16 cellular contexts compared by ENCODE assay signal in the genomic region with DNA sequence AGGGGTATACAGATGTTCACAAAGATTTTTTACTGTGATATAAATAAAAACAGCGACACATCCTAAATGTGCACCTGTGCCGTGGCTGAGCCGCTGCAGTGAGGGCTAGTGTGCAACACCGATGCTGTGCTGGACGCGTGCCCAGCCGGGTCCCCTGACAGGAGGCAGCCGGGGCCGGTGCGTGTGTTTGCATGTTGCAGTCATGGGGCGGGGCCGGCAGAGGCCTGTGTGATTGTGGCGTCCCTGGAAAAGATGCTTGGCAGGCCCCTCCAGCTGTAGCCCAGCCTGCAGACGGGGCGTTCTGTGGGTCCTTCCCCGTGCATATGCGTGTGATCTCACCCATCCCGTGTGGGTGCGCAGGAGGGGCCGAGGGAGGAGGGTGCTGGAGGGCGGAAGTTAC. TPM values are rescaled to one million over a fixed set of nuclear protein-coding genes. Genes with fewer than 3 reads are reported as not detected.
A peak's percentile ranks its signal among the peaks of the same experiment; 100 is the strongest.
DNase-seq lines count a peak whose midpoint lies in the region; ATAC-seq and TF ChIP-seq lines count a peak whose summit lies in the region.
"Had no signal": no experiment of that assay in that cellular context is flagged by ENCODE, and none has a peak within 500 bp of the region (broad histone marks: within the 10 kb centered on the region; RNA-seq: fewer than 3 reads in every experiment).

No MANE protein-coding gene starts in this region.

- H3K4me1 Mint-ChIP-seq in glutamatergic neuron (ENCODE audit: low read depth, unreplicated experiment), result peaks cover 38% of the 10 kb centered on the region
- H3K4me1 Mint-ChIP-seq in activated T-helper 1 cell treated with anti-CD3 and anti-CD28 coated beads, Interleukin-12 subunit alpha, Interleukin-12 subunit beta, Interleukin-2, Interleukin-4 antibody, amounts not matched to agents 30 ng/mL and 10 ng/mL and 1 ng/mL, durations not matched to agents 14 hours and 24 hours and 36 hours (ENCODE audit: low read depth), result no peaks in the 10 kb centered on the region
- H3K4me1 Mint-ChIP-seq: activated naive CD4-positive, alpha-beta T cell treated with anti-CD3 and anti-CD28 coated beads, Interleukin-2, amount 50 U/mL, for 24 hours had no signal

- H3K27ac ChIP-seq in left ventricle myocardium inferior (replicated peaks), result no peak overlapping the region
- H3K27ac ChIP-seq: epithelial cell of prostate, parathyroid adenoma had no signal

- H3K27ac Mint-ChIP-seq in glutamatergic neuron (ENCODE audit: unreplicated experiment), result peak overlapping the region; percentile 53
- H3K27ac Mint-ChIP-seq in activated T-helper 1 cell treated with anti-CD3 and anti-CD28 coated beads, Interleukin-12 subunit alpha, Interleukin-12 subunit beta, Interleukin-2, Interleukin-4 antibody, amounts not matched to agents 30 ng/mL and 10 ng/mL and 1 ng/mL, durations not matched to agents 14 hours and 24 hours and 36 hours, result no peak overlapping the region
- H3K27ac Mint-ChIP-seq: activated naive CD4-positive, alpha-beta T cell treated with anti-CD3 and anti-CD28 coated beads, Interleukin-2, amount 50 U/mL, for 24 hours had no signal

- DNase-seq in left ventricle myocardium inferior (peak; percentile 44), cardiac septum (ENCODE audit: low spot score) (no peak), NCI-H510A (lab: John Stamatoyannopoulos, UW) (peak; percentile 83), glutamatergic neuron (no peak)
- DNase-seq in activated T-helper 1 cell treated with anti-CD3 and anti-CD28 coated beads, Interleukin-12 subunit alpha, Interleukin-12 subunit beta, Interleukin-2, Interleukin-4 antibody, amounts not matched to agents 30 ng/mL and 10 ng/mL and 1 ng/mL, durations not matched to agents 14 hours and 24 hours and 36 hours (ENCODE audit: low spot score), result no peak
- DNase-seq: KG1; mesendoderm; NCI-H446 treated with DMSO at 0.1 percent for 48 hours; stimulated activated CD4-positive, alpha-beta T cell treated with anti-CD3 and anti-CD28 coated beads, Interleukin-1b, Interleukin-23, amount 100 ng/mL, for 48 hours had no signal

- H3K4me3 ChIP-seq in left ventricle myocardium inferior, result no peak overlapping the region

- no peak for TF ChIP-seq CTCF in left ventricle myocardium inferior (IDR thresholded peaks at IDR 0.05; ENCODE audit: borderline replicate concordance)
- TF ChIP-seq CTCF in glutamatergic neuron (IDR thresholded peaks at IDR 0.05; ENCODE audit: partially characterized antibody, unreplicated experiment), result no peak

- ATAC-seq in GM18498 (IDR thresholded peaks at IDR 0.05; ENCODE audit: unreplicated experiment) (no peak), HG02571 (IDR thresholded peaks at IDR 0.05; ENCODE audit: unreplicated experiment) (no peak), GM21367 (IDR thresholded peaks at IDR 0.05; ENCODE audit: unreplicated experiment) (no peak)

- H3K9me3 ChIP-seq in left ventricle myocardium inferior (replicated peaks), result no peaks in the 10 kb centered on the region

- H3K36me3 Mint-ChIP-seq in glutamatergic neuron (ENCODE audit: unreplicated experiment), result peaks cover 4% of the 10 kb centered on the region
- peaks cover 8% of the 10 kb centered on the region for H3K36me3 Mint-ChIP-seq in activated T-helper 1 cell treated with anti-CD3 and anti-CD28 coated beads, Interleukin-12 subunit alpha, Interleukin-12 subunit beta, Interleukin-2, Interleukin-4 antibody, amounts not matched to agents 30 ng/mL and 10 ng/mL and 1 ng/mL, durations not matched to agents 14 hours and 24 hours and 36 hours (ENCODE audit: low read depth)

- peaks cover 84% of the 10 kb centered on the region for H3K36me3 ChIP-seq in left ventricle myocardium inferior

- H3K4me3 Mint-ChIP-seq in glutamatergic neuron (ENCODE audit: unreplicated experiment), result peak overlapping the region; percentile 14
- H3K4me3 Mint-ChIP-seq in activated T-helper 1 cell treated with anti-CD3 and anti-CD28 coated beads, Interleukin-12 subunit alpha, Interleukin-12 subunit beta, Interleukin-2, Interleukin-4 antibody, amounts not matched to agents 30 ng/mL and 10 ng/mL and 1 ng/mL, durations not matched to agents 14 hours and 24 hours and 36 hours, result no peak overlapping the region
- H3K4me3 Mint-ChIP-seq: activated naive CD4-positive, alpha-beta T cell treated with anti-CD3 and anti-CD28 coated beads, Interleukin-2, amount 50 U/mL, for 24 hours had no signal

- H3K9me3 Mint-ChIP-seq in glutamatergic neuron (ENCODE audit: unreplicated experiment), result peaks cover 34% of the 10 kb centered on the region
- no peaks in the 10 kb centered on the region for H3K9me3 Mint-ChIP-seq in activated T-helper 1 cell treated with anti-CD3 and anti-CD28 coated beads, Interleukin-12 subunit alpha, Interleukin-12 subunit beta, Interleukin-2, Interleukin-4 antibody, amounts not matched to agents 30 ng/mL and 10 ng/mL and 1 ng/mL, durations not matched to agents 14 hours and 24 hours and 36 hours
- H3K9me3 Mint-ChIP-seq: activated naive CD4-positive, alpha-beta T cell treated with anti-CD3 and anti-CD28 coated beads, Interleukin-2, amount 50 U/mL, for 24 hours had no signal

- H3K4me1 ChIP-seq in left ventricle myocardium inferior, result peaks cover 14% of the 10 kb centered on the region
- H3K4me1 ChIP-seq: parathyroid adenoma had no signal

- peaks cover 38% of the 10 kb centered on the region for H3K27me3 Mint-ChIP-seq in glutamatergic neuron (ENCODE audit: unreplicated experiment)
- H3K27me3 Mint-ChIP-seq in activated T-helper 1 cell treated with anti-CD3 and anti-CD28 coated beads, Interleukin-12 subunit alpha, Interleukin-12 subunit beta, Interleukin-2, Interleukin-4 antibody, amounts not matched to agents 30 ng/mL and 10 ng/mL and 1 ng/mL, durations not matched to agents 14 hours and 24 hours and 36 hours (ENCODE audit: insufficient read depth), result no peaks in the 10 kb centered on the region
- H3K27me3 Mint-ChIP-seq: activated naive CD4-positive, alpha-beta T cell treated with anti-CD3 and anti-CD28 coated beads, Interleukin-2, amount 50 U/mL, for 24 hours had no signal

- intact Hi-C loops in left ventricle myocardium inferior (cut with micrococcal nuclease), result no loop called here
- intact Hi-C loops in cardiac septum (cut with DNase I), result no loop called here
- intact Hi-C loops in activated T-helper 1 cell treated with anti-CD3 and anti-CD28 coated beads, Interleukin-12 subunit alpha, Interleukin-12 subunit beta, Interleukin-2, Interleukin-4 antibody, amounts not matched to agents 30 ng/mL and 10 ng/mL and 1 ng/mL, durations not matched to agents 14 hours and 24 hours and 36 hours (cut with micrococcal nuclease), result no loop called here

- no peaks in the 10 kb centered on the region for H3K27me3 ChIP-seq in left ventricle myocardium inferior (ENCODE audit: low read depth)

RNA-seq across cellular contexts. Expression of gene MUC6, which starts 30.6 kb away (rescaled TPM):
- total RNA-seq in left ventricle myocardium inferior, result not detected
- total RNA-seq in cardiac septum, result not detected
- not detected for total RNA-seq in glutamatergic neuron (ENCODE audit: unreplicated experiment)
- total RNA-seq in activated T-helper 1 cell treated with anti-CD3 and anti-CD28 coated beads, Interleukin-12 subunit alpha, Interleukin-12 subunit beta, Interleukin-2, Interleukin-4 antibody, amounts not matched to agents 30 ng/mL and 10 ng/mL and 1 ng/mL, durations not matched to agents 14 hours and 24 hours and 36 hours, result not detected in 2 replicates
- total RNA-seq: Daoy had no signal

Comparison
In these comparisons a context has a peak if more than half of its experiments do, and no peak if none do; other contexts are left out.
1. DNase-seq: peak in left ventricle myocardium inferior (single experiment) and NCI-H510A (single experiment); none in cardiac septum (single experiment), glutamatergic neuron (single experiment) and activated T-helper 1 cell treated with anti-CD3 and anti-CD28 coated beads, Interleukin-12 subunit alpha, Interleukin-12 subunit beta, Interleukin-2, Interleukin-4 antibody, amounts not matched to agents 30 ng/mL and 10 ng/mL and 1 ng/mL, durations not matched to agents 14 hours and 24 hours and 36 hours (single experiment).